8 cellular contexts compared by ENCODE assay signal in the genomic region with DNA sequence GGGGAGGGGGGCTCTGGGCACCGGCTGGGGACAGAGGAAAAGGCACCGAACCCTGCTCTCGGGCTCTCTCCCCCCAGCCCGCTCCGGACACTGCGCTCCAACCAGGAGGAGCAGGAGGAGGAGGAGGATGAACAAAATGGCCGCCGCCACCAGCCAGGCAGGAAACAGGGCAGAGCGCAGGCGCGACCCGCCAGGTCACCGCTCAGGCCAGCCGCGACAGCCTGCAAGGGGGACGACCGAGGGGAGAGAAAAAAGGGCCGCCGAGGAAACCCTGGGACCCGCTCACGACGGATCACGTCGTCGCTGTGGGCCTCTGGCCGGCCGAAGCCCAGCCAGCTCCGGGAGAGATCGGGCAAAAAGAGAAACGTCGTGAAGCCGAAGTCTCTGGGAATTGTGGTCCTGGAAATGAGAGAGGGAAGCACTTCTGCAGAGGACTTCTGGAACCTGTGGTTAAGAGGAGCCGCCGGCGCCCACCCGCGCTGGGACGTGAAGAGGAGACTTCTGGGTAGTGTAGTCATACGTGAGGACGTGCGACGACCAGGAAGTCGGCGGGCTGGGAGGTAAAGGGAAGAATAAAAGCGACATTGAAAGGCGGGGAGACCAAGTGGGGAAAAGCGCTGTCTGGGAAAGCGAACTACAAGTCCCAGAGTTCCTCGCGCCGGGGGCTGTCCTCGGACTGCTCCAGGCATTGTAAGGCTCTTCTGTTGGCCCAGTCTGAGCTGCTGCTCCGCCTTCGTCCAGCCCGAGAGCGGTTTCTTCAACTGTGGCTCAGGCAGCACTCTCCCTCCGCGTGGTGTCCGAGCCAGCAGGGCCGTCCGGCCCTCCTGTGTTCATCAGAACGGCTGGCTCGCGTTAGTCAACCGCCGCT. TPM values are rescaled to one million over a fixed set of nuclear protein-coding genes. Genes with fewer than 3 reads are reported as not detected.
DNase-seq lines count a peak whose midpoint lies in the region; ATAC-seq and TF ChIP-seq lines count a peak whose summit lies in the region.

A gene with protein sequence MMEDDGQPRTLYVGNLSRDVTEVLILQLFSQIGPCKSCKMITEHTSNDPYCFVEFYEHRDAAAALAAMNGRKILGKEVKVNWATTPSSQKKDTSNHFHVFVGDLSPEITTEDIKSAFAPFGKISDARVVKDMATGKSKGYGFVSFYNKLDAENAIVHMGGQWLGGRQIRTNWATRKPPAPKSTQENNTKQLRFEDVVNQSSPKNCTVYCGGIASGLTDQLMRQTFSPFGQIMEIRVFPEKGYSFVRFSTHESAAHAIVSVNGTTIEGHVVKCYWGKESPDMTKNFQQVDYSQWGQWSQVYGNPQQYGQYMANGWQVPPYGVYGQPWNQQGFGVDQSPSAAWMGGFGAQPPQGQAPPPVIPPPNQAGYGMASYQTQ (minus strand): TSS at position 428 of the 868 bp plus-strand sequence. CDS start 499 bp downstream, outside the sequence.

- H3K9me3 Mint-ChIP-seq in Calu3 (ENCODE audit: low read depth, unreplicated experiment): no peaks in the 10 kb centered on the region

- CTCF ChIA-PET in Calu3 (lab: Charles Lee): interaction anchor here (1.0 kb wide), 1 partner anchor 129 kb away, joined by 3 read pairs; a partner anchor contains a TSS

- BruUV-seq in Calu3 (replicated peaks; lab: Mats Ljungman, UMichigan): no TSS peak

- DNase-seq in Calu3 (peak; percentile 91), mesenteric fat pad (ENCODE audit: low spot score) (peak; percentile 97)
- DNase-seq in activated CD8-positive, alpha-beta memory T cell treated with anti-CD3 and anti-CD28 coated beads, Interleukin-2, amount 50 U/mL, for 4 hours: peak; percentile 94
- DNase-seq in stimulated activated CD8-positive, alpha-beta memory T cell treated with anti-CD3 and anti-CD28 coated beads, Interleukin-15, amount 100 ng/mL, for 24 hours (ENCODE audit: low read depth): peak; percentile 64

- no peaks in the 10 kb centered on the region for H3K27me3 Mint-ChIP-seq in Calu3 (ENCODE audit: unreplicated experiment)

- H3K9ac ChIP-seq in HUES64 (ENCODE audit: low read depth, low read length) (peak within 1 kb of the TSS; percentile 96), OCI-LY1 (ENCODE audit: low read length) (peak within 1 kb of the TSS; percentile 97)

- no peaks in the 10 kb centered on the region for H3K9me2 ChIP-seq in OCI-LY1 (ENCODE audit: low read depth, low read length)

- H3K4me2 ChIP-seq in OCI-LY1 (ENCODE audit: low read length): peak within 1 kb of the TSS; percentile 73

- H4K20me1 ChIP-seq in OCI-LY1 (ENCODE audit: insufficient read depth, low read length): no peaks in the 10 kb centered on the region

- H3K4me1 ChIP-seq in HUES64 (ENCODE audit: insufficient read depth, low read length) (peaks cover 30% of the 10 kb centered on the region), OCI-LY1 (ENCODE audit: insufficient read depth, low read length, severe bottlenecking) (peaks cover 47% of the 10 kb centered on the region)

- H3F3A ChIP-seq in OCI-LY1 (ENCODE audit: insufficient read depth, low read length): no peaks in the 10 kb centered on the region; the same call in 1 of the 2 replicates

- no peak within 1 kb of the TSS for H2AFZ ChIP-seq in OCI-LY1 (ENCODE audit: low read length)

- H3K9me3 ChIP-seq in HUES64 (ENCODE audit: insufficient read depth, low read depth, low read length) (peaks cover 6% of the 10 kb centered on the region; the same call in 1 of the 2 replicates), OCI-LY1 (ENCODE audit: low read length) (no peaks in the 10 kb centered on the region)

- H3K79me2 ChIP-seq in OCI-LY1 (ENCODE audit: insufficient read depth, low read length): peaks cover 45% of the 10 kb centered on the region

- H3K27me3 ChIP-seq in HUES64 (ENCODE audit: insufficient read depth, low read length) (no peaks in the 10 kb centered on the region), OCI-LY1 (ENCODE audit: insufficient read depth, low read length) (no peaks in the 10 kb centered on the region)

- H3K27ac Mint-ChIP-seq in Calu3 (ENCODE audit: unreplicated experiment): peak within 1 kb of the TSS; percentile 90

- in situ Hi-C loops in endometrial microvascular endothelial cells (cut with HindIII; ENCODE audit: inconsistent ontology term, low pct_unique_long_range_greater_than_20kb, low sequenced_read_pairs): no loop called here

- H3K27ac ChIP-seq in HUES64 (ENCODE audit: low read depth, low read length) (peak within 1 kb of the TSS; percentile 97), OCI-LY1 (ENCODE audit: low read depth, low read length, poor library complexity, severe bottlenecking) (peak within 1 kb of the TSS; percentile 89)

- peaks cover 28% of the 10 kb centered on the region for H3K36me3 Mint-ChIP-seq in Calu3 (ENCODE audit: insufficient read depth, unreplicated experiment)

- peak; percentile 86 for ATAC-seq in GM21447 (IDR thresholded peaks at IDR 0.05; ENCODE audit: unreplicated experiment)

- WGBS in HUES64: under 1% methylated on average over 66 of the region's 66 CpGs

- no peak for TF ChIP-seq CTCF in Calu3 (IDR thresholded peaks at IDR 0.05; ENCODE audit: unreplicated experiment)
- TF ChIP-seq CTCF in OCI-LY1 (IDR thresholded peaks at IDR 0.05; ENCODE audit: low read length): no peak

- peak within 1 kb of the TSS; percentile 89 for H3K4me3 Mint-ChIP-seq in Calu3 (ENCODE audit: low read depth, unreplicated experiment)

- peaks cover 20% of the 10 kb centered on the region for H3K4me1 Mint-ChIP-seq in Calu3 (ENCODE audit: low read depth, unreplicated experiment)

- intact Hi-C loops in Calu3 (cut with micrococcal nuclease; ENCODE audit: unreplicated experiment): no loop called here

- H3K36me3 ChIP-seq in HUES64 (ENCODE audit: insufficient read depth, low read length) (peaks cover 9% of the 10 kb centered on the region), OCI-LY1 (ENCODE audit: insufficient read depth, low read length) (peaks cover 25% of the 10 kb centered on the region)

- H3K4me3 ChIP-seq in HUES64 (ENCODE audit: low read length): peak within 1 kb of the TSS; percentile 85
- peak within 1 kb of the TSS; percentile 95 for H3K4me3 ChIP-seq in OCI-LY1 (ENCODE audit: low read depth, low read length, poor library complexity, severe bottlenecking)

RNA-seq across cellular contexts. Expression of the gene that starts here (rescaled TPM):
- total RNA-seq in Calu3 (2022) (82.6 and 91.6 TPM in 2 replicates), endometrial microvascular endothelial cells (ENCODE audit: inconsistent ontology term) (43.3 TPM), mesenteric fat pad (97.6 TPM)
- 91.2 TPM for polyA plus RNA-seq in HUES64 (2013, experiment 1 of 2)
- polyA plus RNA-seq in HUES64 (2013, experiment 2 of 2): 88.9 TPM

Comparison
In these comparisons a context has a peak if more than half of its experiments do, and no peak if none do; other contexts are left out.
1. Peak in every context shown above with its lines: DNase-seq, ATAC-seq, H3K4me3 ChIP-seq and H3K27ac ChIP-seq.